ENCODE assay signal across 8 cellular contexts in the genomic region with DNA sequence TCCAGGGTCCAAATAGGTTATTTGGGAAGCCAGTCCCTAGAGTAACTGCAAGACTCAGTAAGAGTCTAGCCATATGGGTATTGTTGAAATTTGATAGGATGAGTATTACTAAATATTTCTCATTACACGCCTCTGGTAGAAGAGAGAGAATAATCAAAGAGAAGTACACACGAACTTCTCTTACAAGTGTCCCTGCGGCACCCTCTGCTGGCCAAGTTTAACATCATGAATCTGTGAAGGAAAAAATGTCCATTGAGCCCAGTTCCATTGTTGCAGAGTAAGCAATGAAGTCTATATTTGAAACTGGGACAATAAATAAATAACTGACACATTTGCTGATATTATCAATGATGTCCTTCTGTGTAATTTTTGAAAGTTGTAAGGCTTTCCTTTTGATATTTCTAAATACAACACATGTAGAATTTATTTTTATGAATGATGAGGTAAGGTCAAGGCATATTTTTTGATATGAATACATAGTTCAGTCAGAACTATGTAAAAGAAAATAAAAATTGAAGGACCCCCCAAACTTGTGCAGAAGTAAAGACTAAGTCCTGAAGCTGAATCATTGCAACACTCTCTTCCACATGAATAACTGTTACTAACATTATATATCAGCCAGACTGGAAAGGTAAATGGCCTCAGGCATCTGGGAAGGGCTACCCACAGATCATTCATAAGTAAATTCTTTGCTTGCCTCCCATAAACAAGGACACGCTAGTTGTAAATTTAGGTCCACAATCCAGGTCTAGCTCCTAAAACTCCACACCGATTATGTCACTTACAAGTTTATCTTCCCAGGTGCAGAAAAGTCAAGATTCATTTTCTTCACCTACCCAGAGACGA. TPM values are rescaled to one million over a fixed set of nuclear protein-coding genes. Genes with fewer than 3 reads are reported as not detected.
A peak's percentile ranks its signal among the peaks of the same experiment; 100 is the strongest.
DNase-seq lines count a peak whose midpoint lies in the region; FAIRE-seq and TF ChIP-seq lines count a peak whose summit lies in the region.

No MANE protein-coding gene starts in this region.

- no peaks in the 10 kb centered on the region for H3K9me3 Mint-ChIP-seq in progenitor cell of endocrine pancreas (ENCODE audit: low read depth)

- H3K9me3 ChIP-seq in A673 (ENCODE audit: low read depth, low read length, poor library complexity, severe bottlenecking) = no peaks in the 10 kb centered on the region

- intact Hi-C loops in A673 (cut with micrococcal nuclease; ENCODE audit: unreplicated experiment) = loop anchor here (1.0 to 5.0 kb wide), 3 partner anchors 367 to 817 kb away; partner anchors contain the start of gene OR51D1

- POLR2A ChIA-PET in A673 (lab: Charles Lee; ENCODE audit: low non-redundant PET) = no interaction called here

- CTCF ChIA-PET in A673 (lab: Charles Lee) = no interaction called here

- H3K27ac Mint-ChIP-seq in progenitor cell of endocrine pancreas = no peak overlapping the region

- no peaks in the 10 kb centered on the region for H3K4me1 ChIP-seq in A673 (ENCODE audit: insufficient read depth, low read length, poor library complexity, severe bottlenecking)

- no peaks in the 10 kb centered on the region for H3K36me3 ChIP-seq in A673 (ENCODE audit: insufficient read depth, low read length, poor library complexity, severe bottlenecking)

- DNase-seq in A673 (ENCODE audit: low spot score) = peak; percentile 59
- peak; percentile 65 for DNase-seq in NCI-H1092 treated with DMSO at 0.1 percent for 48 hours (lab: John Stamatoyannopoulos, UW)
- DNase-seq in foreskin melanocyte = peak; percentile 27
- peak; percentile 36 for DNase-seq in progenitor cell of endocrine pancreas (ENCODE audit: low spot score, unreplicated experiment)
- no peak for DNase-seq in activated CD4-positive, CD25-positive, alpha-beta regulatory T cell (lab: John Stamatoyannopoulos, UW)
- no peak for DNase-seq in activated T-cell treated with anti-CD3 and anti-CD28 coated beads, Interleukin-2, amount 50 U/mL, for 1 hour

- H3K4me3 ChIP-seq in A673 (ENCODE audit: low read depth, low read length, poor library complexity, severe bottlenecking) = no peak overlapping the region

- no peaks in the 10 kb centered on the region for H3K36me3 Mint-ChIP-seq in progenitor cell of endocrine pancreas (ENCODE audit: insufficient read depth)

- H3K27me3 ChIP-seq in A673 (replicated peaks; ENCODE audit: insufficient read depth, low read depth, low read length, poor library complexity) = no peaks in the 10 kb centered on the region

- H3K4me1 Mint-ChIP-seq in progenitor cell of endocrine pancreas (ENCODE audit: low read depth) = no peaks in the 10 kb centered on the region

- FAIRE-seq in TTC549 (lab: Jason Lieb, UNC) = peak; percentile 72

- H3K27me3 Mint-ChIP-seq in progenitor cell of endocrine pancreas = peaks cover 19% of the 10 kb centered on the region

- TF ChIP-seq CTCF in A673 (conservative IDR thresholded peaks at IDR 0.05; ENCODE audit: low read depth, low read length) = peak; percentile 65
- peak; percentile 35; the same call in 1 of the 2 replicates for TF ChIP-seq CTCF in GM12874 (IDR thresholded peaks at IDR 0.05; ENCODE audit: insufficient read depth, low read depth, low read length)
- TF ChIP-seq CTCF in progenitor cell of endocrine pancreas (IDR thresholded peaks at IDR 0.05; ENCODE audit: unreplicated experiment) = peak; percentile 84

- BruUV-seq in A673 (replicated peaks; lab: Mats Ljungman, UMichigan) = no TSS peak

- H3K27ac ChIP-seq in A673 (ENCODE audit: low read depth, low read length, poor library complexity, severe bottlenecking) = no peak overlapping the region

- H3K4me3 Mint-ChIP-seq in progenitor cell of endocrine pancreas (ENCODE audit: low read depth) = no peak overlapping the region

RNA-seq across cellular contexts. Expression of gene OR51L1, which starts 10.0 kb away (rescaled TPM):
- not detected in 2 replicates for total RNA-seq in A673 (2021)
- total RNA-seq in progenitor cell of endocrine pancreas = not detected in 2 replicates

RNA-seq across cellular contexts. Expression of gene OR52J3, which starts 41.7 kb away (rescaled TPM):
- total RNA-seq in A673 (2021) = not detected in 2 replicates
- not detected in 2 replicates for total RNA-seq in progenitor cell of endocrine pancreas

RNA-seq across cellular contexts. Expression of gene OR51A2, which starts 49.1 kb away (rescaled TPM):
- total RNA-seq in A673 (2021) (not detected in 2 replicates), progenitor cell of endocrine pancreas (not detected in 2 replicates)

RNA-seq across cellular contexts. Expression of gene OR52E2, which starts 54.8 kb away (rescaled TPM):
- total RNA-seq in A673 (2021) (not detected in 2 replicates), progenitor cell of endocrine pancreas (not detected in 2 replicates)

RNA-seq across cellular contexts. Expression of gene OR51A4, which starts 57.2 kb away (rescaled TPM):
- total RNA-seq in A673 (2021) (not detected in 2 replicates), progenitor cell of endocrine pancreas (not detected in 2 replicates)

Comparison
In these comparisons a context has a peak if more than half of its experiments do, and no peak if none do; other contexts are left out.
1. DNase-seq: peak in A673 (single experiment), NCI-H1092 treated with DMSO at 0.1 percent for 48 hours (single experiment), foreskin melanocyte (single experiment) and progenitor cell of endocrine pancreas (single experiment); none in activated CD4-positive, CD25-positive, alpha-beta regulatory T cell (0 of 4) and activated T-cell treated with anti-CD3 and anti-CD28 coated beads, Interleukin-2, amount 50 U/mL, for 1 hour (single experiment).
2. Peak in every context shown above with its lines, with median percentiles within 50 percentile points of each other: CTCF ChIP-seq.